Comparison of ENCODE assay signal across 11 cellular contexts in genomic region chr14:55272922-55273321, GRCh38. TPM values are rescaled to one million over a fixed set of nuclear protein-coding genes. Genes with fewer than 3 reads are reported as not detected.
A peak's percentile ranks its signal among the peaks of the same experiment; 100 is the strongest.
DNase-seq lines count a peak whose midpoint lies in the region; ATAC-seq and TF ChIP-seq lines count a peak whose summit lies in the region.
"Had no signal": no experiment of that assay in that cellular context is flagged by ENCODE, and none has a peak within 500 bp of the region (broad histone marks: within the 10 kb centered on the region; RNA-seq: fewer than 3 reads in every experiment).

No MANE protein-coding gene starts in this region.

- H3K9me3 Mint-ChIP-seq in T-helper 2 cell treated with Interferon-gamma antibody and Interleukin-4, amounts not matched to agents 5 μg/mL and 100 μg/mL, for 36 hours = no peaks in the 10 kb centered on the region
- H3K9me3 Mint-ChIP-seq in stimulated activated effector memory CD8-positive, alpha-beta T cell treated with anti-CD3 and anti-CD28 coated beads, Interleukin-12 subunit alpha, Interleukin-12 subunit beta, amount 100 ng/mL, for 72 hours = no peaks in the 10 kb centered on the region

- no peak for DNase-seq in T-helper 2 cell treated with Interferon-gamma antibody and Interleukin-4, amounts not matched to agents 5 μg/mL and 100 μg/mL, for 36 hours (ENCODE audit: low spot score)
- no peak for DNase-seq in T-helper 2 cell
- no peak for DNase-seq in foreskin fibroblast
- no peak for DNase-seq in stimulated activated effector memory CD8-positive, alpha-beta T cell treated with anti-CD3 and anti-CD28 coated beads, Interleukin-12 subunit alpha, Interleukin-12 subunit beta, amount 100 ng/mL, for 72 hours (ENCODE audit: low spot score in 2 of 2)
- DNase-seq in mesenteric fat pad (ENCODE audit: low spot score) = no peak
- DNase-seq: activated effector memory CD4-positive, alpha-beta T cell treated with anti-CD3 and anti-CD28 coated beads, Interleukin-2, amount 50 U/mL, for 16 hours; NCI-H1694 treated with DMSO at 0.1 percent for 48 hours; occipital lobe had no signal

- H3K27ac Mint-ChIP-seq in T-helper 2 cell treated with Interferon-gamma antibody and Interleukin-4, amounts not matched to agents 5 μg/mL and 100 μg/mL, for 36 hours = peak overlapping the region; percentile 76
- H3K27ac Mint-ChIP-seq in stimulated activated effector memory CD8-positive, alpha-beta T cell treated with anti-CD3 and anti-CD28 coated beads, Interleukin-12 subunit alpha, Interleukin-12 subunit beta, amount 100 ng/mL, for 72 hours = no peak overlapping the region

- H3K27ac ChIP-seq in VCaP = peak overlapping the region; percentile 83; the same call in 1 of the 2 replicates

- no peak for TF ChIP-seq CTCF in VCaP (conservative IDR thresholded peaks at IDR 0.05)
- no peak for TF ChIP-seq CTCF in foreskin fibroblast (IDR thresholded peaks at IDR 0.05; ENCODE audit: low read depth, low read length)

- H3K4me3 ChIP-seq in foreskin fibroblast (ENCODE audit: low read depth in 1 of 2, low read length in 2 of 2) = peak overlapping the region; percentile 92 to 93

- no peak for ATAC-seq in stimulated activated effector memory CD8-positive, alpha-beta T cell treated with anti-CD3 and anti-CD28 coated beads, Interleukin-12 subunit alpha, Interleukin-12 subunit beta, amount 100 ng/mL, for 72 hours
- ATAC-seq in GM18498 (IDR thresholded peaks at IDR 0.05; ENCODE audit: unreplicated experiment) (no peak), HG03135 (IDR thresholded peaks at IDR 0.05; ENCODE audit: unreplicated experiment) (no peak)

- peaks cover 4% of the 10 kb centered on the region for H3K36me3 Mint-ChIP-seq in T-helper 2 cell treated with Interferon-gamma antibody and Interleukin-4, amounts not matched to agents 5 μg/mL and 100 μg/mL, for 36 hours (ENCODE audit: low read depth)
- H3K36me3 Mint-ChIP-seq in stimulated activated effector memory CD8-positive, alpha-beta T cell treated with anti-CD3 and anti-CD28 coated beads, Interleukin-12 subunit alpha, Interleukin-12 subunit beta, amount 100 ng/mL, for 72 hours = peaks cover 7% of the 10 kb centered on the region

- H3K4me3 Mint-ChIP-seq in T-helper 2 cell treated with Interferon-gamma antibody and Interleukin-4, amounts not matched to agents 5 μg/mL and 100 μg/mL, for 36 hours = peak overlapping the region; percentile 90
- peak overlapping the region; percentile 81 for H3K4me3 Mint-ChIP-seq in stimulated activated effector memory CD8-positive, alpha-beta T cell treated with anti-CD3 and anti-CD28 coated beads, Interleukin-12 subunit alpha, Interleukin-12 subunit beta, amount 100 ng/mL, for 72 hours

- H3K27me3 Mint-ChIP-seq in T-helper 2 cell treated with Interferon-gamma antibody and Interleukin-4, amounts not matched to agents 5 μg/mL and 100 μg/mL, for 36 hours (ENCODE audit: low read depth) = no peaks in the 10 kb centered on the region

- H3K4me1 Mint-ChIP-seq in T-helper 2 cell treated with Interferon-gamma antibody and Interleukin-4, amounts not matched to agents 5 μg/mL and 100 μg/mL, for 36 hours (ENCODE audit: low read depth) = peaks cover 52% of the 10 kb centered on the region
- peaks cover 53% of the 10 kb centered on the region for H3K4me1 Mint-ChIP-seq in stimulated activated effector memory CD8-positive, alpha-beta T cell treated with anti-CD3 and anti-CD28 coated beads, Interleukin-12 subunit alpha, Interleukin-12 subunit beta, amount 100 ng/mL, for 72 hours

RNA-seq across cellular contexts. Expression of gene FBXO34, which starts 1.7 kb away (rescaled TPM):
- total RNA-seq in mesenteric fat pad = 17.9 TPM
